ENCODE assay signal across 9 cellular contexts in the genomic region with DNA sequence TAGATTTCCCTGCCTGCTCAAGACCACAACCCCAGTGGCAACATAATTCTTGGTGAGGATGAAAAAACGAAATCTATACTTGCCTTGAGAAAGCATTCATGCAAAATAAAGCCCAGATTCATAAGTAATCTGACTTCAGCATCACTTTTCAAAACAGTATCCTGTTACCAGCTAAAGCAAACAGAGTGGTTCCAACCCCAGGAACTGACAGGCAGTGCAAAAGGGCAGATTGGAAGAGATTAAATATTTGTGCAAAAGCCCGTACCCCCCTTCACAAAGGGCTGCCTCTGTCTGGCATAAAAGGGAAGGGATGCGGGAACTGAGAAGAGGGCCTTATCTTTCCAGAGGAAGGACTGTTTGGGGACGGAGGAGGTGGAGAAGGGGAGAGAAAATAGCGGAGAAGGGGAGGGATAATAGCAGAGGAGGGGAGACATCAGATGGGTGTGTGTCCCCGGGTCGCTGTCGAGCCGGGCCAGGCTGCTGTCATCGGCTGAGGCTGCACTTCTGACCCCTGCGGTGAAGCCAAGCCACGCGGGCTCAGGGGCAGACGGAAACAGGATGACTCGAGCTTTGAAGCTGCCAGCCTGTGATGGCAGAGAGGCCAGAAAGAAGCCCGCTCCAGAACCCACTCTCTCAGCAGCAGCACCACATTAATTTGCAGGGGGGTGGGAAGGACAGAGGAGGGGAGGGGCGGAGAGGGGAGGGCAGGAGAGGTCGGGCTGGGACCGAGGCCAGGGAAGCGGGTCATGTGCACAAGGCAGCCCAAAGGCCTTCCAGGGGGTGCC. TPM values are rescaled to one million over a fixed set of nuclear protein-coding genes. Genes with fewer than 3 reads are reported as not detected.
DNase-seq lines count a peak whose midpoint lies in the region; ATAC-seq and TF ChIP-seq lines count a peak whose summit lies in the region.
"Not testable (repeated sequence)": the region's sequence is repeated elsewhere in the genome, so short reads cannot be mapped to it uniquely, and the experiment has no call there.
"Had no signal": no experiment of that assay in that cellular context is flagged by ENCODE, and none has a peak within 500 bp of the region (broad histone marks: within the 10 kb centered on the region; RNA-seq: fewer than 3 reads in every experiment).

No MANE protein-coding gene starts in this region.

- in situ Hi-C loops in brain microvascular endothelial cell (cut with HindIII; ENCODE audit: low pct_ligation_motif_present, low sequenced_read_pairs); gastrocnemius medialis (cut with MboI; ENCODE audit: low sequenced_read_pairs in 4 of 4): not testable (repeated sequence)

- not testable (repeated sequence) for TF ChIP-seq POLR2A in HCT116 (IDR thresholded peaks at IDR 0.05; ENCODE audit: borderline replicate concordance, extremely low read depth, insufficient read depth, insufficient read length); heart left ventricle (IDR thresholded peaks at IDR 0.05); gastrocnemius medialis (IDR thresholded peaks at IDR 0.05)

- CTCF ChIA-PET in HCT116 (lab: Charles Lee): not testable (repeated sequence)

- not testable (repeated sequence) for H3K4me1 ChIP-seq in HCT116 (ENCODE audit: control insufficient read depth in 1 of 2, insufficient read depth in 2 of 2, low read length in 2 of 2)
- H3K4me1 ChIP-seq in heart left ventricle (peaks cover 0 to 37% (median 12%) of the 10 kb centered on the region in 12 donors), mesodermal cell (ENCODE audit: control insufficient read depth, insufficient read depth, low read length, poor library complexity, severe bottlenecking) (peaks cover 26% of the 10 kb centered on the region), gastrocnemius medialis (peaks cover 0 to 16% of the 10 kb centered on the region in 2 donors)

- not testable (repeated sequence) for H3K79me2 ChIP-seq in HCT116 (ENCODE audit: insufficient read depth, low read length)

- peak; percentile 68 for ATAC-seq in HCT116
- peak; percentile 76 to 89 (median 86) for ATAC-seq in heart left ventricle
- peak; percentile 35 to 55 for ATAC-seq in gastrocnemius medialis

- not testable (repeated sequence) for TF ChIP-seq RAD21 in HCT116 (IDR thresholded peaks at IDR 0.05; ENCODE audit: low read depth)

- not testable (repeated sequence) for H3K9me2 ChIP-seq in HCT116 (ENCODE audit: insufficient read depth)

- not testable (repeated sequence) for H3K9ac ChIP-seq in HCT116 (ENCODE audit: low read length)

- H3K4me3 ChIP-seq in HCT116 (replicated peaks in 1 of 2; ENCODE audit: low read depth in 1 of 2, low read length in 2 of 2); brain microvascular endothelial cell (ENCODE audit: low read depth, low read length); mesodermal cell (ENCODE audit: extremely low read depth, insufficient read depth, low read length, poor library complexity, severe bottlenecking): not testable (repeated sequence)
- peak overlapping the region; percentile 21; the same call in 1 of the 2 replicates for H3K4me3 ChIP-seq in WERI-Rb-1 (ENCODE audit: low read depth, low read length)
- peak overlapping the region in 4 of 12 donors; percentile 2 to 28 (median 20) for H3K4me3 ChIP-seq in heart left ventricle
- peak overlapping the region in 2 of 4 donors; percentile 7 to 21 for H3K4me3 ChIP-seq in gastrocnemius medialis

- not testable (repeated sequence) for H3K4me2 ChIP-seq in HCT116 (ENCODE audit: low read length)

- intact Hi-C loops in HCT116 (cut with micrococcal nuclease); heart left ventricle (cut with DNase I); gastrocnemius medialis (cut with DNase I; ENCODE audit: low total_unique reads): not testable (repeated sequence)

- H4K20me1 ChIP-seq in HCT116 (ENCODE audit: insufficient read depth): not testable (repeated sequence)

- DNase-seq in AG20443 (ENCODE audit: low spot score): peak; percentile 42
- DNase-seq in HCT116 (ENCODE audit: low read depth, low spot score): not testable (repeated sequence)
- peak; percentile 19 for DNase-seq in NCI-H510A treated with DMSO at 0.1 percent for 48 hours (lab: John Stamatoyannopoulos, UW)
- DNase-seq in WERI-Rb-1: peak; percentile 60
- peak; percentile 16 for DNase-seq in brain microvascular endothelial cell
- DNase-seq in heart left ventricle: peak; percentile 48 to 82 (median 68)
- DNase-seq in gastrocnemius medialis: peak in 1 of 2 donors; percentile 36

- not testable (repeated sequence) for H3K36me3 ChIP-seq in HCT116 (ENCODE audit: control insufficient read depth in 1 of 2, insufficient read depth in 2 of 2, low read length in 2 of 2); WERI-Rb-1; brain microvascular endothelial cell (replicated peaks); heart left ventricle; mesodermal cell (ENCODE audit: control insufficient read depth, insufficient read depth, low read length); gastrocnemius medialis

- not testable (repeated sequence) for H3K27ac ChIP-seq in HCT116 (ENCODE audit: low read depth, low read length); WERI-Rb-1; gastrocnemius medialis
- peak overlapping the region; percentile 3 for H3K27ac ChIP-seq in brain microvascular endothelial cell
- H3K27ac ChIP-seq in heart left ventricle: peak overlapping the region in 10 of 12 donors; percentile 39 to 83 (median 72)
- peak overlapping the region; percentile 80 for H3K27ac ChIP-seq in mesodermal cell (ENCODE audit: low read depth, low read length, severe bottlenecking)

- RAD21 ChIA-PET in HCT116 (lab: Charles Lee; ENCODE audit: low non-redundant PET in 1 of 2, low total read pairs in 2 of 2, uncharacterized antibody in 2 of 2, unreplicated experiment in 2 of 2): not testable (repeated sequence)

- not testable (repeated sequence) for BruUV-seq in HCT116 (replicated peaks; lab: Mats Ljungman, UMichigan)

- not testable (repeated sequence) for TF ChIP-seq CTCF in HCT116 (IDR thresholded peaks at IDR 0.05 in 2 of 3, conservative IDR thresholded peaks at IDR 0.05 in 1 of 3; ENCODE audit: borderline replicate concordance in 1 of 3, insufficient read depth in 1 of 3, low read depth in 2 of 3, low read length in 2 of 3); WERI-Rb-1 (IDR thresholded peaks at IDR 0.05; ENCODE audit: low read depth, low read length); brain microvascular endothelial cell (IDR thresholded peaks at IDR 0.05; ENCODE audit: low read depth, low read length, missing control alignments); heart left ventricle (IDR thresholded peaks at IDR 0.05); gastrocnemius medialis (IDR thresholded peaks at IDR 0.05 in 4 of 5, conservative IDR thresholded peaks at IDR 0.05 in 1 of 5)

- not testable (repeated sequence) for H3K9me3 ChIP-seq in HCT116 (ENCODE audit: control insufficient read depth in 1 of 2, insufficient read depth in 1 of 2, low read depth in 1 of 2, low read length in 2 of 2); WERI-Rb-1 (ENCODE audit: severe bottlenecking); heart left ventricle; mesodermal cell (ENCODE audit: control insufficient read depth, low read length); gastrocnemius medialis

- WGBS in heart left ventricle, 4 donors: 8 to 14% (median 9%) methylated on average over 19 to 20 of the region's 20 CpGs
- 29 to 34% methylated on average over 6 to 11 of the region's 20 CpGs for whole genome bisulfite sequencing in mesodermal cell (ENCODE audit: insufficient coverage in 2 of 2), 2 experiments

- H3K27me3 ChIP-seq in HCT116 (ENCODE audit: insufficient read depth, low read length); WERI-Rb-1 (ENCODE audit: insufficient read depth, low read depth, severe bottlenecking); brain microvascular endothelial cell (replicated peaks); heart left ventricle; gastrocnemius medialis: not testable (repeated sequence)

- POLR2A ChIA-PET in HCT116 (lab: Charles Lee): not testable (repeated sequence)

- H2AFZ ChIP-seq in HCT116 (ENCODE audit: low read depth, low read length, poor library complexity, severe bottlenecking): not testable (repeated sequence)

RNA-seq across cellular contexts. Expression of gene LYZL1, which starts 29.5 kb away (rescaled TPM):
- total RNA-seq in HCT116 (2021; ENCODE audit: unreplicated experiment): not detected
- polyA plus RNA-seq in HCT116 (2012): not detected in 2 replicates
- total RNA-seq in heart left ventricle: not detected
- polyA plus RNA-seq in heart left ventricle: not detected
- not detected for polyA plus RNA-seq in mesodermal cell (2013, experiment 1 of 2)
- not detected for polyA plus RNA-seq in mesodermal cell (2013, experiment 2 of 2)
- not detected for total RNA-seq in gastrocnemius medialis
- total RNA-seq: A673 had no signal
